ENCODE assay signal across 33 cellular contexts in the genomic region with DNA sequence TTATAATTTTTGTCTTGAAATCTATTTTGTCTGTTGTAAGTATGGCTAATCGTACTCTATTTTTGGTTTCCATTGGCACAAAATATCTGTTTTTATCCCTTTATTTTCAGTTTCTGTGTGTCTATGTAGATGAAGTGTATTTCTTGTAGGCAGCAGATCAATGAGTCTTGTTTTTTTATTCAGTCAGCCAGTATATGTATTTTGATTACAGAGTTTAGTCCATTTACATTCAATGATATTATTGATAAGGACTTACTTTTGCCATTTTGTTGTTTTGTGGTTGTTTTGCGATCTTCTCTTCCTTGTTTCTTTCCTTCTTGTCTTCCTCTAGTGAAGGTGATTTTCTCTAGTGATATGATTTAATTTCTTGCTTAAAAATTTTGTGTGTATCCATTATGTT.
DNase-seq lines count a peak whose midpoint lies in the region; ATAC-seq, FAIRE-seq and TF ChIP-seq lines count a peak whose summit lies in the region.
"Had no signal": no experiment of that assay in that cellular context is flagged by ENCODE, and none has a peak within 500 bp of the region (broad histone marks: within the 10 kb centered on the region; RNA-seq: fewer than 3 reads in every experiment).

No MANE protein-coding gene starts in this region.

- H4K20me1 ChIP-seq in K562 (replicated peaks; ENCODE audit: control insufficient read depth, insufficient read depth, low read length), result no peaks in the 10 kb centered on the region
- H4K20me1 ChIP-seq: BLaER1; BLaER1 treated with 17β-estradiol and CSF1 and Interleukin-3, amounts not matched to agents 10 nM and 100 nM had no signal

- H3K4me3 ChIP-seq in HEK293 (ENCODE audit: low read depth, low read length), result no peak overlapping the region
- no peak overlapping the region for H3K4me3 ChIP-seq in K562
- H3K4me3 ChIP-seq: A549; BLaER1; BLaER1 treated with 17β-estradiol and CSF1 and Interleukin-3, amounts not matched to agents 10 nM and 100 nM had no signal

- H3K9me1 ChIP-seq in K562 (ENCODE audit: control insufficient read depth, insufficient read depth, low read length), result no peaks in the 10 kb centered on the region

- TF ChIP-seq POLR2A in K562 (conservative IDR thresholded peaks at IDR 0.05), result no peak

- H3K36me3 Mint-ChIP-seq in activated CD4-positive, alpha-beta memory T cell treated with anti-CD3 and anti-CD28 coated beads for 36 hours, result no peaks in the 10 kb centered on the region
- H3K36me3 Mint-ChIP-seq: CD14-positive monocyte; CD4-positive, alpha-beta memory T cell; CD4-positive, CD25-positive, alpha-beta regulatory T cell; CD8-positive, alpha-beta T cell had no signal

- H3K4me2 ChIP-seq in K562 (ENCODE audit: insufficient read depth, low read length), result no peak overlapping the region
- H3K4me2 ChIP-seq: A549; BLaER1; BLaER1 treated with 17β-estradiol and CSF1 and Interleukin-3, amounts not matched to agents 10 nM and 100 nM had no signal

- H3K27me3 ChIP-seq in K562 (ENCODE audit: control insufficient read depth in 2 of 2, insufficient read depth in 2 of 2, low read length in 2 of 2), result no peaks in the 10 kb centered on the region
- H3K27me3 ChIP-seq: BE2C; BLaER1; BLaER1 treated with 17β-estradiol and CSF1 and Interleukin-3, amounts not matched to agents 10 nM and 100 nM had no signal

- intact Hi-C loops in K562 (cut with micrococcal nuclease), result no loop called here
- intact Hi-C loops in activated CD4-positive, alpha-beta memory T cell treated with anti-CD3 and anti-CD28 coated beads for 36 hours (cut with micrococcal nuclease), result no loop called here

- no TSS peak for BruUV-seq in K562 (replicated peaks; lab: Mats Ljungman, UMichigan)

- no peak for TF ChIP-seq EP300 in K562 (IDR thresholded peaks at IDR 0.05; ENCODE audit: low read length)

- POLR2A ChIA-PET in HEK293 (lab: Yijun Ruan, JAX) (no interaction called here), K562 (lab: Yijun Ruan, JAX) (no interaction called here)
- POLR2A ChIA-PET in activated CD4-positive, alpha-beta memory T cell treated with anti-CD3 and anti-CD28 coated beads for 36 hours (lab: Charles Lee), result no interaction called here

- H3K9me3 Mint-ChIP-seq in activated CD4-positive, alpha-beta memory T cell treated with anti-CD3 and anti-CD28 coated beads for 36 hours, result peaks cover 28% of the 10 kb centered on the region

- CTCF ChIA-PET in HEK293 (lab: Yijun Ruan, JAX), result no interaction called here
- CTCF ChIA-PET in K562 (lab: Yijun Ruan, JAX; ENCODE audit: low intra/inter-chr PET ratio), result no interaction called here
- CTCF ChIA-PET in activated CD4-positive, alpha-beta memory T cell treated with anti-CD3 and anti-CD28 coated beads for 36 hours (lab: Charles Lee), result no interaction called here

- DNase-seq in K562 (ENCODE audit: extremely low read depth in 1 of 4, low spot score in 3 of 4) (no peak), DMS114 treated with DMSO at 0.1 percent for 48 hours (lab: John Stamatoyannopoulos, UW; ENCODE audit: unreplicated experiment) (no peak)
- DNase-seq in activated CD4-positive, alpha-beta memory T cell treated with anti-CD3 and anti-CD28 coated beads for 36 hours, result no peak
- DNase-seq: 8988T; ACHN; AML-193; BE2C; C1 segment of cervical spinal cord; Caco-2; Calu3; CD4-positive, alpha-beta memory T cell; CD4-positive, alpha-beta T cell; CD4-positive, CD25-positive, alpha-beta regulatory T cell; CD8-positive, alpha-beta memory T cell; CD8-positive, alpha-beta T cell; COR-L47; DMS 273 treated with DMSO at 0.1 percent for 48 hours; DMS153; DMS53; DMS79; DMS79 treated with DMSO at 0.1 percent for 48 hours; DND-41; EL had no signal

- no peak overlapping the region for H3K27ac Mint-ChIP-seq in activated CD4-positive, alpha-beta memory T cell treated with anti-CD3 and anti-CD28 coated beads for 36 hours
- H3K27ac Mint-ChIP-seq: B cell; CD14-positive monocyte; CD4-positive, alpha-beta memory T cell; CD4-positive, alpha-beta T cell; CD4-positive, CD25-positive, alpha-beta regulatory T cell; CD8-positive, alpha-beta memory T cell; CD8-positive, alpha-beta T cell had no signal

- no peak for FAIRE-seq in K562 (lab: Jason Lieb, UNC)
- FAIRE-seq: A204.1, A549, D721Med had no signal

- no peak overlapping the region for H2AFZ ChIP-seq in K562 (ENCODE audit: low read depth, low read length)

- H3K79me2 ChIP-seq in K562 (ENCODE audit: control insufficient read depth, insufficient read depth, low read length), result no peaks in the 10 kb centered on the region

- in situ Hi-C loops in K562 (cut with MboI), result no loop called here

- TF ChIP-seq RAD21 in K562 (CRISPR knock-in tag; conservative IDR thresholded peaks at IDR 0.05 in 1 of 2, IDR thresholded peaks at IDR 0.05 in 1 of 2), result no peak

- no peak for TF ChIP-seq CTCF in HEK293 (tag by site-specific recombination; IDR thresholded peaks at IDR 0.05)
- TF ChIP-seq CTCF in K562 (IDR thresholded peaks at IDR 0.05 in 2 of 3, conservative IDR thresholded peaks at IDR 0.05 in 1 of 3; ENCODE audit: insufficient read depth in 2 of 3, low read depth in 1 of 3, low read length in 3 of 3), result no peak

- H3K4me1 Mint-ChIP-seq in activated CD4-positive, alpha-beta memory T cell treated with anti-CD3 and anti-CD28 coated beads for 36 hours (ENCODE audit: low read depth), result no peaks in the 10 kb centered on the region
- H3K4me1 Mint-ChIP-seq: B cell; CD14-positive monocyte; CD4-positive, alpha-beta memory T cell; CD4-positive, CD25-positive, alpha-beta regulatory T cell; CD8-positive, alpha-beta memory T cell had no signal

- H3K9ac ChIP-seq in K562 (ENCODE audit: insufficient read depth in 1 of 2, low read depth in 2 of 2, low read length in 2 of 2), result no peak overlapping the region
- H3K9ac ChIP-seq: BLaER1; BLaER1 treated with 17β-estradiol and CSF1 and Interleukin-3, amounts not matched to agents 10 nM and 100 nM had no signal

- H3K9me3 ChIP-seq in HEK293 (ENCODE audit: control insufficient read depth, insufficient read depth, low read depth, low read length), result no peaks in the 10 kb centered on the region
- no peaks in the 10 kb centered on the region for H3K9me3 ChIP-seq in K562 (replicated peaks; ENCODE audit: control insufficient read depth, insufficient read depth, low read depth, low read length)
- H3K9me3 ChIP-seq: A549, BE2C, Caco-2 had no signal

- no peak for ATAC-seq in K562
- ATAC-seq: A549; CD8-positive, alpha-beta T cell had no signal

- H3K4me3 Mint-ChIP-seq in activated CD4-positive, alpha-beta memory T cell treated with anti-CD3 and anti-CD28 coated beads for 36 hours, result no peak overlapping the region
- H3K4me3 Mint-ChIP-seq: B cell; CD14-positive monocyte; CD4-positive, alpha-beta memory T cell; CD4-positive, alpha-beta T cell; CD8-positive, alpha-beta memory T cell; CD8-positive, alpha-beta T cell had no signal

- no peaks in the 10 kb centered on the region for H3K27me3 Mint-ChIP-seq in activated CD4-positive, alpha-beta memory T cell treated with anti-CD3 and anti-CD28 coated beads for 36 hours
- H3K27me3 Mint-ChIP-seq: B cell; CD4-positive, alpha-beta T cell; CD4-positive, CD25-positive, alpha-beta regulatory T cell had no signal

- H3K36me3 ChIP-seq in HEK293 (ENCODE audit: control insufficient read depth in 2 of 2, insufficient read depth in 1 of 2, low read length in 2 of 2) (no peaks in the 10 kb centered on the region), K562 (ENCODE audit: control insufficient read depth, insufficient read depth, low read length) (no peaks in the 10 kb centered on the region)
- H3K36me3 ChIP-seq: BE2C; BLaER1; BLaER1 treated with 17β-estradiol and CSF1 and Interleukin-3, amounts not matched to agents 10 nM and 100 nM had no signal

- under 1% methylated on average over 2 of the region's 2 CpGs for WGBS in K562 (ENCODE audit: insufficient coverage, low coverage, missing lambda C conversion rate)

- H3K27ac ChIP-seq in HEK293 (ENCODE audit: extremely low read depth, low read depth, low read length) (no peak overlapping the region), K562 (ENCODE audit: extremely low read depth, low read depth, low read length) (no peak overlapping the region)
- H3K27ac ChIP-seq: 22Rv1; A549; BLaER1; BLaER1 treated with 17β-estradiol and CSF1 and Interleukin-3, amounts not matched to agents 10 nM and 100 nM; C4-2B had no signal

- H3K4me1 ChIP-seq in HEK293 (ENCODE audit: control insufficient read depth, insufficient read depth, low read length) (no peaks in the 10 kb centered on the region), K562 (replicated peaks in 1 of 2; ENCODE audit: control insufficient read depth in 2 of 2, insufficient read depth in 2 of 2, low read length in 2 of 2) (no peaks in the 10 kb centered on the region)
- H3K4me1 ChIP-seq: A549; BE2C; BLaER1; BLaER1 treated with 17β-estradiol and CSF1 and Interleukin-3, amounts not matched to agents 10 nM and 100 nM; Caco-2 had no signal

TF ChIP-seq in HEK293, 187 proteins besides CTCF, POLR2A, EP300 and RAD21 (continues in another document):
- peak; percentile 97 for TF ChIP-seq SETDB1 (IDR thresholded peaks at IDR 0.05; ENCODE audit: insufficient read length, low read length)
- TF ChIP-seq ZNF37A (tag by site-specific recombination; IDR thresholded peaks at IDR 0.05), result no peak
- TF ChIP-seq ZNF114 (tag by site-specific recombination; IDR thresholded peaks at IDR 0.05), result no peak
- TF ChIP-seq TRIM28 (IDR thresholded peaks at IDR 0.05; ENCODE audit: borderline replicate concordance, low read length), result peak; percentile 47; the same call in 1 of the 2 replicates

TF ChIP-seq in K562, 482 proteins besides CTCF, POLR2A, EP300 and RAD21:
- TF ChIP-seq FOXK1 (CRISPR knock-in tag; IDR thresholded peaks at IDR 0.05; ENCODE audit: borderline replicate concordance), result no peak
- TF ChIP-seq NR2C1 (IDR thresholded peaks at IDR 0.05), result no peak
- no peak for TF ChIP-seq NR2C1 (tag; IDR thresholded peaks at IDR 0.05)
- TF ChIP-seq LARP7 (IDR thresholded peaks at IDR 0.05), result peak; percentile 25; the same call in 1 of the 2 replicates
- TF ChIP-seq SRSF7 (optimal IDR thresholded peaks at IDR 0.05; ENCODE audit: low read depth, low read length), result no peak
- peak; percentile 87 for TF ChIP-seq ZNF507 (tag; conservative IDR thresholded peaks at IDR 0.05)
- TF ChIP-seq ZNF707 (CRISPR knock-in tag; conservative IDR thresholded peaks at IDR 0.05), result no peak
TF ChIP-seq in K562: peak in this region for 2.
